Comparison of ENCODE assay signal across 8 cellular contexts in the genomic region with DNA sequence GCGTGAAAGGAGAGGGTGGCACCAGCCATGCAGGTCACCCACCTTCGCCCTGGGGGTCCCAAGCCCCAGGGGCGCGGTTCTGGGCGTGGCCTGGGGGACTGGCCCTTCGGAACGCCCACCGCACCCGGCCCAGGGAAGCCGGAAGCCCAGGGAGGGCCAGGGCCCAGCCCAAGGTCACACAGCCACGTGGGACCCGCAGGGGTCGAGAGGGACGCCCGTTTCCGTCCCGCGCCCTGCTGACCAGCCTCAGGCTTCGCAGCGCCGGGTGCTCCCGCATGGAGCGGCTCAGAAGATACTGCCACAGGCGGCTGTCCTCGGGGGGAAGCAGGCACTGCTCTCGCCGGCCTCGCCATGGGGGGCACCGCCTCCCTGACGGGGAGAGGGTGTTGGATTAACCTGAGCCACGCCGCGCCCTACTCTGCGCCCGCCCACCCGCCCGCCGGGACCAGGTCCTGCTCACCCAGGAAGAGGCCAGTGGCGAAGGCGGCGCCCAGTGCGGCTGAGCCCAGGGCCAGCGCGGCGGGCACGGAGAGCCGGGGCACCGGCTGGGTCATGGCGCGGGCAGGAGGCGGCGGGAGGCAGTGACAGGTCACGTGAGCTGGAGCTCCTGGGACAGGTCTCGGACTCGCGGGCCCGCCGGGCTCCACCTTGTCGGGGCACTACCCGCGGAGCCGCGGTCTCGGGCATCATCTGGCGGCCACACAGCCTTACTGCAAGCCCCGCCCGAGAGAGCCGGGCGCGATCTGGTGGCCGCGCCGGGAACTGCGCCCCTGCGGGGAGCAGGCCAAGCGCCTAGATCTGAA.
DNase-seq lines count a peak whose midpoint lies in the region; ATAC-seq and TF ChIP-seq lines count a peak whose summit lies in the region.

COMTD1 (minus strand) TSS at position 583 of the 803 bp plus-strand sequence; CDS start at position 554, 29 bp downstream.

- H3K4me3 ChIP-seq in AG09309 (ENCODE audit: control insufficient read depth, low read depth, low read length): peak within 1 kb of the TSS; percentile 61

- DNase-seq in AG09309 (ENCODE audit: low read depth) (no peak), NCI-H2227 treated with DMSO at 0.1 percent for 48 hours (lab: John Stamatoyannopoulos, UW) (peak; percentile 78), caudate nucleus (lab: John Stamatoyannopoulos, UW) (peak in 60 of 61 donors; percentile 24 to 94 (median 80)), iris pigment epithelial cell (ENCODE audit: low read depth) (peak; percentile 86)
- DNase-seq in activated CD4-positive, CD25-positive, alpha-beta regulatory T cell (lab: John Stamatoyannopoulos, UW): peak; percentile 85 to 87 (median 87)
- peak; percentile 87 to 94 for DNase-seq in stimulated activated CD4-positive, alpha-beta T cell treated with anti-CD3 and anti-CD28 coated beads, Interleukin-12 subunit alpha, Interleukin-12 subunit beta, amount 100 ng/mL, for 24 hours (ENCODE audit: low read depth in 2 of 2)

- peak; percentile 100 for TF ChIP-seq CTCF in AG09309 (IDR thresholded peaks at IDR 0.05; ENCODE audit: control insufficient read depth, insufficient read depth, low read depth, low read length, missing control alignments)

- H3K27ac ChIP-seq in caudate nucleus (ENCODE audit: low read depth, low read length): peak within 1 kb of the TSS; percentile 26

- ATAC-seq in GM18873 (IDR thresholded peaks at IDR 0.05; ENCODE audit: low FRiP score, unreplicated experiment): peak; percentile 60
- ATAC-seq in HG03139 (IDR thresholded peaks at IDR 0.05; ENCODE audit: unreplicated experiment): peak; percentile 65
